In genomic region chr1:212665241-212666115, GRCh38 we compare ENCODE assay signal across 1 cellular context.
TF ChIP-seq lines count a peak whose summit lies in the region.

No MANE protein-coding gene starts in this region.

TF ChIP-seq in K562, 482 proteins besides CTCF, POLR2A, EP300 and RAD21 (continued from another document and continues in another):
- no peak for TF ChIP-seq FOXO4 (CRISPR knock-in tag; IDR thresholded peaks at IDR 0.05)
- TF ChIP-seq USF1 (CRISPR knock-in tag; IDR thresholded peaks at IDR 0.05): peak; percentile 39
- TF ChIP-seq SREBF1 (IDR thresholded peaks at IDR 0.05; ENCODE audit: borderline replicate concordance, low read depth, low read length): no peak
- TF ChIP-seq ZHX1 (conservative IDR thresholded peaks at IDR 0.05; ENCODE audit: low read length): no peak; the same call in 1 of the 2 replicates
- TF ChIP-seq SAFB2 (IDR thresholded peaks at IDR 0.05; ENCODE audit: borderline replicate concordance, low read depth, low read length, severe bottlenecking): no peak
- TF ChIP-seq, protein P1, sequence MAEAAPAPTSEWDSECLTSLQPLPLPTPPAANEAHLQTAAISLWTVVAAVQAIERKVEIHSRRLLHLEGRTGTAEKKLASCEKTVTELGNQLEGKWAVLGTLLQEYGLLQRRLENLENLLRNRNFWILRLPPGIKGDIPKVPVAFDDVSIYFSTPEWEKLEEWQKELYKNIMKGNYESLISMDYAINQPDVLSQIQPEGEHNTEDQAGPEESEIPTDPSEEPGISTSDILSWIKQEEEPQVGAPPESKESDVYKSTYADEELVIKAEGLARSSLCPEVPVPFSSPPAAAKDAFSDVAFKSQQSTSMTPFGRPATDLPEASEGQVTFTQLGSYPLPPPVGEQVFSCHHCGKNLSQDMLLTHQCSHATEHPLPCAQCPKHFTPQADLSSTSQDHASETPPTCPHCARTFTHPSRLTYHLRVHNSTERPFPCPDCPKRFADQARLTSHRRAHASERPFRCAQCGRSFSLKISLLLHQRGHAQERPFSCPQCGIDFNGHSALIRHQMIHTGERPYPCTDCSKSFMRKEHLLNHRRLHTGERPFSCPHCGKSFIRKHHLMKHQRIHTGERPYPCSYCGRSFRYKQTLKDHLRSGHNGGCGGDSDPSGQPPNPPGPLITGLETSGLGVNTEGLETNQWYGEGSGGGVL (CRISPR knock-in tag; IDR thresholded peaks at IDR 0.05): no peak
- no peak for TF ChIP-seq FOXK2 (conservative IDR thresholded peaks at IDR 0.05 in 1 of 2, IDR thresholded peaks at IDR 0.05 in 1 of 2; ENCODE audit: low read depth in 2 of 2)
- TF ChIP-seq, protein P2, sequence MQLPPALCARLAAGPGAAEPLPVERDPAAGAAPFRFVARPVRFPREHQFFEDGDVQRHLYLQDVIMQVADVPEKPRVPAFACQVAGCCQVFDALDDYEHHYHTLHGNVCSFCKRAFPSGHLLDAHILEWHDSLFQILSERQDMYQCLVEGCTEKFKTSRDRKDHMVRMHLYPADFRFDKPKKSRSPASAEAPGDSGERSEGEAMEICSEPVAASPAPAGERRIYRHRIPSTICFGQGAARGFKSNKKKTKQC (CRISPR knock-in tag; IDR thresholded peaks at IDR 0.05): peak; percentile 89; the same call in 1 of the 2 replicates
- no peak for TF ChIP-seq CBFB (CRISPR knock-in tag; IDR thresholded peaks at IDR 0.05)
- no peak for TF ChIP-seq ZNF217 (CRISPR knock-in tag; IDR thresholded peaks at IDR 0.05)
- TF ChIP-seq CLOCK (CRISPR knock-in tag; IDR thresholded peaks at IDR 0.05; ENCODE audit: borderline replicate concordance): no peak
- TF ChIP-seq CEBPG (CRISPR knock-in tag; IDR thresholded peaks at IDR 0.05): peak; percentile 66
- peak in 1 of 2 experiments; percentile 7; a peak in 1 of 4 replicates for TF ChIP-seq CEBPG (tag; conservative IDR thresholded peaks at IDR 0.05 in 1 of 2, IDR thresholded peaks at IDR 0.05 in 1 of 2)
- TF ChIP-seq CBX1 (IDR thresholded peaks at IDR 0.05; ENCODE audit: low read depth): no peak
- TF ChIP-seq ZNF77 (CRISPR knock-in tag; IDR thresholded peaks at IDR 0.05): no peak
- peak; percentile 83 for TF ChIP-seq ARID2 (IDR thresholded peaks at IDR 0.05)
- no peak for TF ChIP-seq NFE2L1 (tag; IDR thresholded peaks at IDR 0.05; ENCODE audit: borderline replicate concordance, low read depth)
- TF ChIP-seq CREM (IDR thresholded peaks at IDR 0.05; ENCODE audit: low read depth): peak; percentile 53; the same call in 1 of the 2 replicates
- no peak for TF ChIP-seq CREB3L1 (IDR thresholded peaks at IDR 0.05; ENCODE audit: borderline replicate concordance, low read depth)
- TF ChIP-seq, protein P3, sequence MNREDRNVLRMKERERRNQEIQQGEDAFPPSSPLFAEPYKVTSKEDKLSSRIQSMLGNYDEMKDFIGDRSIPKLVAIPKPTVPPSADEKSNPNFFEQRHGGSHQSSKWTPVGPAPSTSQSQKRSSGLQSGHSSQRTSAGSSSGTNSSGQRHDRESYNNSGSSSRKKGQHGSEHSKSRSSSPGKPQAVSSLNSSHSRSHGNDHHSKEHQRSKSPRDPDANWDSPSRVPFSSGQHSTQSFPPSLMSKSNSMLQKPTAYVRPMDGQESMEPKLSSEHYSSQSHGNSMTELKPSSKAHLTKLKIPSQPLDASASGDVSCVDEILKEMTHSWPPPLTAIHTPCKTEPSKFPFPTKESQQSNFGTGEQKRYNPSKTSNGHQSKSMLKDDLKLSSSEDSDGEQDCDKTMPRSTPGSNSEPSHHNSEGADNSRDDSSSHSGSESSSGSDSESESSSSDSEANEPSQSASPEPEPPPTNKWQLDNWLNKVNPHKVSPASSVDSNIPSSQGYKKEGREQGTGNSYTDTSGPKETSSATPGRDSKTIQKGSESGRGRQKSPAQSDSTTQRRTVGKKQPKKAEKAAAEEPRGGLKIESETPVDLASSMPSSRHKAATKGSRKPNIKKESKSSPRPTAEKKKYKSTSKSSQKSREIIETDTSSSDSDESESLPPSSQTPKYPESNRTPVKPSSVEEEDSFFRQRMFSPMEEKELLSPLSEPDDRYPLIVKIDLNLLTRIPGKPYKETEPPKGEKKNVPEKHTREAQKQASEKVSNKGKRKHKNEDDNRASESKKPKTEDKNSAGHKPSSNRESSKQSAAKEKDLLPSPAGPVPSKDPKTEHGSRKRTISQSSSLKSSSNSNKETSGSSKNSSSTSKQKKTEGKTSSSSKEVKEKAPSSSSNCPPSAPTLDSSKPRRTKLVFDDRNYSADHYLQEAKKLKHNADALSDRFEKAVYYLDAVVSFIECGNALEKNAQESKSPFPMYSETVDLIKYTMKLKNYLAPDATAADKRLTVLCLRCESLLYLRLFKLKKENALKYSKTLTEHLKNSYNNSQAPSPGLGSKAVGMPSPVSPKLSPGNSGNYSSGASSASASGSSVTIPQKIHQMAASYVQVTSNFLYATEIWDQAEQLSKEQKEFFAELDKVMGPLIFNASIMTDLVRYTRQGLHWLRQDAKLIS (CRISPR knock-in tag; IDR thresholded peaks at IDR 0.05): no peak
- no peak for TF ChIP-seq ZC3H11A (IDR thresholded peaks at IDR 0.05; ENCODE audit: low read depth, low read length)
- TF ChIP-seq STAG1 (CRISPR knock-in tag; IDR thresholded peaks at IDR 0.05; ENCODE audit: borderline replicate concordance): peak; percentile 88
- no peak for TF ChIP-seq CEBPZ (IDR thresholded peaks at IDR 0.05; ENCODE audit: borderline replicate concordance, low read depth, low read length)
- TF ChIP-seq ZNF3 (CRISPR knock-in tag; IDR thresholded peaks at IDR 0.05): no peak
- no peak for TF ChIP-seq ZNF584 (CRISPR knock-in tag; IDR thresholded peaks at IDR 0.05; ENCODE audit: low read depth)
- no peak for TF ChIP-seq TRIM28 (IDR thresholded peaks at IDR 0.05)
- TF ChIP-seq, protein P4, sequence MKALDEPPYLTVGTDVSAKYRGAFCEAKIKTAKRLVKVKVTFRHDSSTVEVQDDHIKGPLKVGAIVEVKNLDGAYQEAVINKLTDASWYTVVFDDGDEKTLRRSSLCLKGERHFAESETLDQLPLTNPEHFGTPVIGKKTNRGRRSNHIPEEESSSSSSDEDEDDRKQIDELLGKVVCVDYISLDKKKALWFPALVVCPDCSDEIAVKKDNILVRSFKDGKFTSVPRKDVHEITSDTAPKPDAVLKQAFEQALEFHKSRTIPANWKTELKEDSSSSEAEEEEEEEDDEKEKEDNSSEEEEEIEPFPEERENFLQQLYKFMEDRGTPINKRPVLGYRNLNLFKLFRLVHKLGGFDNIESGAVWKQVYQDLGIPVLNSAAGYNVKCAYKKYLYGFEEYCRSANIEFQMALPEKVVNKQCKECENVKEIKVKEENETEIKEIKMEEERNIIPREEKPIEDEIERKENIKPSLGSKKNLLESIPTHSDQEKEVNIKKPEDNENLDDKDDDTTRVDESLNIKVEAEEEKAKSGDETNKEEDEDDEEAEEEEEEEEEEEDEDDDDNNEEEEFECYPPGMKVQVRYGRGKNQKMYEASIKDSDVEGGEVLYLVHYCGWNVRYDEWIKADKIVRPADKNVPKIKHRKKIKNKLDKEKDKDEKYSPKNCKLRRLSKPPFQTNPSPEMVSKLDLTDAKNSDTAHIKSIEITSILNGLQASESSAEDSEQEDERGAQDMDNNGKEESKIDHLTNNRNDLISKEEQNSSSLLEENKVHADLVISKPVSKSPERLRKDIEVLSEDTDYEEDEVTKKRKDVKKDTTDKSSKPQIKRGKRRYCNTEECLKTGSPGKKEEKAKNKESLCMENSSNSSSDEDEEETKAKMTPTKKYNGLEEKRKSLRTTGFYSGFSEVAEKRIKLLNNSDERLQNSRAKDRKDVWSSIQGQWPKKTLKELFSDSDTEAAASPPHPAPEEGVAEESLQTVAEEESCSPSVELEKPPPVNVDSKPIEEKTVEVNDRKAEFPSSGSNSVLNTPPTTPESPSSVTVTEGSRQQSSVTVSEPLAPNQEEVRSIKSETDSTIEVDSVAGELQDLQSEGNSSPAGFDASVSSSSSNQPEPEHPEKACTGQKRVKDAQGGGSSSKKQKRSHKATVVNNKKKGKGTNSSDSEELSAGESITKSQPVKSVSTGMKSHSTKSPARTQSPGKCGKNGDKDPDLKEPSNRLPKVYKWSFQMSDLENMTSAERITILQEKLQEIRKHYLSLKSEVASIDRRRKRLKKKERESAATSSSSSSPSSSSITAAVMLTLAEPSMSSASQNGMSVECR (CRISPR knock-in tag; IDR thresholded peaks at IDR 0.05): peak; percentile 86
- TF ChIP-seq CHD1 (IDR thresholded peaks at IDR 0.05; ENCODE audit: low read length): no peak
